In the genomic region with DNA sequence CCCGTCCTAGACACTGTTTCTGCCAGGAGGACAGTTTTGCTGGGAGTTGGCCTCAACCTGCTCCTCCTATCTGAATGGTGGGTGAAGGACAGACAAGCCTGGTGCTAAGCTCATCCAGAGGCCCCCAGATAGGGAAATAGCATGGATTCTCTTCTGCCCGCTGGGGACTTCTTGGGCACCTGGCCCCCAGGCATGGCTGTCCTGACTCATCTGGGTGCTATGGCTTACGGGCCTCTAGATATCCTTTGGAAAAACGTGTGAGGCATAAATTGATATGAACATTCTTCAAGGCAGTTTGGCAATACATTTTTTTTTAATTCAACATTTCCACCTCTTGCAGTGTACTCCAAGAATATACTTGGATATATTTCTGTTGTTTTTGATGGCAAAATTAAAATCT, we compare ENCODE assay signal across 24 cellular contexts.
"Had no signal": no experiment of that assay in that cellular context is flagged by ENCODE, and none has a peak within 500 bp of the region (broad histone marks: within the 10 kb centered on the region; RNA-seq: fewer than 3 reads in every experiment).

No MANE protein-coding gene starts in this region.

- DNase-seq: activated CD4-positive, CD25-positive, alpha-beta regulatory T cell treated with anti-CD3 and anti-CD28 coated beads, Interleukin-2, amount 50 U/mL, for 72 hours; activated gamma-delta T cell treated with Interleukin-2 at 50 U/mL for 16 hours; activated T-cell treated with anti-CD3 and anti-CD28 coated beads, Interleukin-2, amount 50 U/mL, for 1 hour; brain microvascular endothelial cell; colonic mucosa; endodermal cell; heart left ventricle; islet precursor cell; left colon; mesenchymal stem cell; mucosa of descending colon; retina; stimulated activated CD4-positive, alpha-beta T cell treated with anti-CD3 and anti-CD28 coated beads, Interleukin-4, amount 100 ng/mL, for 4 hours; T-helper 1 cell; tibial artery; WERI-Rb-1 had no signal

- H3K36me3 ChIP-seq: brain microvascular endothelial cell, colonic mucosa, WERI-Rb-1 had no signal

- H3K27me3 Mint-ChIP-seq: activated naive CD4-positive, alpha-beta T cell treated with anti-CD3 and anti-CD28 coated beads, Interleukin-2, amount 50 U/mL, for 24 hours; central memory CD8-positive, alpha-beta T cell; stimulated activated naive CD8-positive, alpha-beta T cell treated with anti-CD3 and anti-CD28 coated beads, Interleukin-15, Interleukin-2, amounts not matched to agents 100 ng/mL and 50 ng/mL, for 24 hours had no signal

- H3K9me3 Mint-ChIP-seq: activated naive CD4-positive, alpha-beta T cell treated with anti-CD3 and anti-CD28 coated beads, Interleukin-2, amount 50 U/mL, for 24 hours; central memory CD8-positive, alpha-beta T cell; endodermal cell; neural crest cell; stimulated activated naive CD8-positive, alpha-beta T cell treated with anti-CD3 and anti-CD28 coated beads, Interleukin-15, Interleukin-2, amounts not matched to agents 100 ng/mL and 50 ng/mL, for 24 hours had no signal

- H3K27ac ChIP-seq: ascending aorta, brain microvascular endothelial cell, colonic mucosa, epithelial cell of prostate, tibial artery, WERI-Rb-1 had no signal

- H3K27ac Mint-ChIP-seq: activated naive CD4-positive, alpha-beta T cell treated with anti-CD3 and anti-CD28 coated beads, Interleukin-2, amount 50 U/mL, for 24 hours; stimulated activated naive CD8-positive, alpha-beta T cell treated with anti-CD3 and anti-CD28 coated beads, Interleukin-15, Interleukin-2, amounts not matched to agents 100 ng/mL and 50 ng/mL, for 24 hours had no signal

- H3K9me3 ChIP-seq: ascending aorta, colonic mucosa, heart left ventricle, mucosa of descending colon, tibial artery had no signal

- ATAC-seq: left colon had no signal

- FAIRE-seq: TTC549, urothelium cell line had no signal

- H3K27me3 ChIP-seq: ascending aorta, brain microvascular endothelial cell, colonic mucosa, heart left ventricle, tibial artery had no signal

- H3K4me1 ChIP-seq: ascending aorta, colonic mucosa had no signal

- H3K4me3 Mint-ChIP-seq: activated naive CD4-positive, alpha-beta T cell treated with anti-CD3 and anti-CD28 coated beads, Interleukin-2, amount 50 U/mL, for 24 hours; central memory CD8-positive, alpha-beta T cell; endodermal cell; neural crest cell; stimulated activated naive CD8-positive, alpha-beta T cell treated with anti-CD3 and anti-CD28 coated beads, Interleukin-15, Interleukin-2, amounts not matched to agents 100 ng/mL and 50 ng/mL, for 24 hours had no signal

- H3K4me3 ChIP-seq: ascending aorta, colonic mucosa, heart left ventricle, mucosa of descending colon, tibial artery had no signal
